Comparison of ENCODE assay signal across 13 cellular contexts in genomic region chr21:28822882-28823335, GRCh38.
DNase-seq lines count a peak whose midpoint lies in the region; ATAC-seq, FAIRE-seq and TF ChIP-seq lines count a peak whose summit lies in the region.
"Had no signal": no experiment of that assay in that cellular context is flagged by ENCODE, and none has a peak within 500 bp of the region (broad histone marks: within the 10 kb centered on the region; RNA-seq: fewer than 3 reads in every experiment).

No MANE protein-coding gene starts in this region.

- no peak overlapping the region for H3K27ac Mint-ChIP-seq in activated CD8-positive, alpha-beta memory T cell treated with anti-CD3 and anti-CD28 coated beads, Interleukin-2, amount 10 ng/mL, durations not matched to agents 7 days and 5 days
- no peak overlapping the region for H3K27ac Mint-ChIP-seq in neural progenitor cell
- H3K27ac Mint-ChIP-seq: memory B cell; T-helper 2 cell treated with Interferon-gamma antibody and Interleukin-4, amounts not matched to agents 5 μg/mL and 100 μg/mL, for 36 hours had no signal

- H3K36me3 ChIP-seq in HepG2 (replicated peaks in 1 of 2; ENCODE audit: control insufficient read depth in 1 of 2, insufficient read depth in 2 of 2, low read length in 2 of 2) (no peaks in the 10 kb centered on the region), tibial artery (no peaks in the 10 kb centered on the region), neural progenitor cell (no peaks in the 10 kb centered on the region)

- H3K27ac ChIP-seq in HepG2 (ENCODE audit: extremely low read length, insufficient read depth, low read length) (no peak overlapping the region), tibial artery (peak overlapping the region; percentile 52 to 58), neural progenitor cell (no peak overlapping the region)

- in situ Hi-C loops in HepG2 (cut with HindIII; ENCODE audit: extremely low pct_ligation_motif_present, low pct_unique_long_range_greater_than_20kb): no loop called here

- no peak overlapping the region for H3K9ac ChIP-seq in HepG2 (ENCODE audit: insufficient read depth, low read depth, low read length)
- H3K9ac ChIP-seq in neural progenitor cell: no peak overlapping the region

- no peak for TF ChIP-seq POLR2A in HepG2 (IDR thresholded peaks at IDR 0.05; ENCODE audit: insufficient read depth in 1 of 2, low read depth in 2 of 2, low read length in 2 of 2)

- H3K4me3 Mint-ChIP-seq in activated CD8-positive, alpha-beta memory T cell treated with anti-CD3 and anti-CD28 coated beads, Interleukin-2, amount 10 ng/mL, durations not matched to agents 7 days and 5 days: no peak overlapping the region
- no peak overlapping the region for H3K4me3 Mint-ChIP-seq in neural progenitor cell
- H3K4me3 Mint-ChIP-seq: memory B cell; T-helper 2 cell treated with Interferon-gamma antibody and Interleukin-4, amounts not matched to agents 5 μg/mL and 100 μg/mL, for 36 hours had no signal

- no peaks in the 10 kb centered on the region for H4K20me1 ChIP-seq in HepG2 (ENCODE audit: insufficient read depth, low read length)
- H4K20me1 ChIP-seq in neural progenitor cell (ENCODE audit: low read depth): no peaks in the 10 kb centered on the region

- ATAC-seq in HepG2 (no peak), HG03139 (IDR thresholded peaks at IDR 0.05; ENCODE audit: unreplicated experiment) (no peak)
- ATAC-seq in activated CD8-positive, alpha-beta memory T cell treated with anti-CD3 and anti-CD28 coated beads, Interleukin-2, amount 10 ng/mL, durations not matched to agents 7 days and 5 days: no peak

- peak; percentile 53 for DNase-seq in HT-29 (ENCODE audit: low spot score)
- peak; percentile 81 for DNase-seq in dedifferentiated amniotic fluid mesenchymal stem cell (ENCODE audit: extremely low spot score)
- DNase-seq in HepG2 (ENCODE audit: low spot score): peak; percentile 3
- no peak for DNase-seq in tibial artery
- no peak for DNase-seq in mucosa of gallbladder (ENCODE audit: low spot score)
- DNase-seq in activated CD8-positive, alpha-beta memory T cell treated with anti-CD3 and anti-CD28 coated beads, Interleukin-2, amount 10 ng/mL, durations not matched to agents 7 days and 5 days: no peak
- DNase-seq in neural progenitor cell (ENCODE audit: low spot score): no peak
- DNase-seq: DMS79; NCI-H774; stimulated activated CD4-positive, alpha-beta T cell treated with anti-CD3 and anti-CD28 coated beads, Interleukin-4, amount 100 ng/mL, for 1 hour had no signal

- H3K27me3 Mint-ChIP-seq in activated CD8-positive, alpha-beta memory T cell treated with anti-CD3 and anti-CD28 coated beads, Interleukin-2, amount 10 ng/mL, durations not matched to agents 7 days and 5 days: no peaks in the 10 kb centered on the region
- no peaks in the 10 kb centered on the region for H3K27me3 Mint-ChIP-seq in neural progenitor cell (ENCODE audit: insufficient read depth, low read depth)

- no peak overlapping the region for H3K4me2 ChIP-seq in HepG2 (ENCODE audit: low read depth, low read length)
- H3K4me2 ChIP-seq in neural progenitor cell: no peak overlapping the region

- H3F3A ChIP-seq in neural progenitor cell (ENCODE audit: low read depth): no peaks in the 10 kb centered on the region

- TF ChIP-seq EP300 in HepG2 (IDR thresholded peaks at IDR 0.05; ENCODE audit: low read depth in 2 of 2, low read length in 2 of 2): no peak
- no peak for TF ChIP-seq EP300 in HepG2 (CRISPR knock-in tag; IDR thresholded peaks at IDR 0.05; ENCODE audit: borderline replicate concordance)

- FAIRE-seq in HepG2 (lab: Jason Lieb, UNC): no peak

- H3K79me2 ChIP-seq in HepG2 (ENCODE audit: insufficient read depth, low read length) (no peaks in the 10 kb centered on the region), neural progenitor cell (ENCODE audit: low read depth) (no peaks in the 10 kb centered on the region)

- H3K9me3 Mint-ChIP-seq in activated CD8-positive, alpha-beta memory T cell treated with anti-CD3 and anti-CD28 coated beads, Interleukin-2, amount 10 ng/mL, durations not matched to agents 7 days and 5 days (ENCODE audit: low read depth): no peaks in the 10 kb centered on the region
- H3K9me3 Mint-ChIP-seq in neural progenitor cell: no peaks in the 10 kb centered on the region
- H3K9me3 Mint-ChIP-seq: memory B cell; T-helper 2 cell treated with Interferon-gamma antibody and Interleukin-4, amounts not matched to agents 5 μg/mL and 100 μg/mL, for 36 hours had no signal

- H3K4me1 ChIP-seq in HepG2 (ENCODE audit: insufficient read depth, low read length) (no peaks in the 10 kb centered on the region), tibial artery (peaks cover 0 to 49% (median 19%) of the 10 kb centered on the region in 4 donors), neural progenitor cell (peaks cover 2% of the 10 kb centered on the region)

- H2AFZ ChIP-seq in HepG2 (ENCODE audit: low read length) (no peak overlapping the region), neural progenitor cell (replicated peaks) (no peak overlapping the region)

- intact Hi-C loops in HepG2 (cut with micrococcal nuclease; ENCODE audit: unreplicated experiment): no loop called here
- intact Hi-C loops in tibial artery (cut with DNase I; ENCODE audit: low total_unique reads): no loop called here

- no peak for TF ChIP-seq CTCF in HepG2 (CRISPR knock-in tag; IDR thresholded peaks at IDR 0.05)
- no peak for TF ChIP-seq CTCF in tibial artery (IDR thresholded peaks at IDR 0.05)
- TF ChIP-seq CTCF in neural progenitor cell (IDR thresholded peaks at IDR 0.05): no peak

- TF ChIP-seq RAD21 in HepG2 (CRISPR knock-in tag; IDR thresholded peaks at IDR 0.05): no peak

- H3K9me3 ChIP-seq in HepG2 (ENCODE audit: low read length) (no peaks in the 10 kb centered on the region), tibial artery (no peaks in the 10 kb centered on the region), neural progenitor cell (ENCODE audit: low read depth) (no peaks in the 10 kb centered on the region)

- H3K4me3 ChIP-seq in HepG2 (replicated peaks in 1 of 3; ENCODE audit: insufficient read depth in 1 of 3, low read depth in 2 of 3, low read length in 3 of 3) (no peak overlapping the region), tibial artery (no peak overlapping the region), neural progenitor cell (no peak overlapping the region)

- CTCF ChIA-PET in HepG2 (lab: Yijun Ruan, JAX; ENCODE audit: low intra/inter-chr PET ratio, low total read pairs): no interaction called here
- CTCF ChIA-PET in activated CD8-positive, alpha-beta memory T cell treated with anti-CD3 and anti-CD28 coated beads, Interleukin-2, amount 10 ng/mL, durations not matched to agents 7 days and 5 days (lab: Charles Lee): interaction anchor here (1.3 to 1.5 kb wide), 2 partner anchors 13 to 78 kb away, joined by 4 to 5 read pairs; no protein-coding TSS in a partner anchor

- POLR2A ChIA-PET in HepG2 (lab: Yijun Ruan, JAX): no interaction called here

- peaks cover 4% of the 10 kb centered on the region for H3K4me1 Mint-ChIP-seq in activated CD8-positive, alpha-beta memory T cell treated with anti-CD3 and anti-CD28 coated beads, Interleukin-2, amount 10 ng/mL, durations not matched to agents 7 days and 5 days
- no peaks in the 10 kb centered on the region for H3K4me1 Mint-ChIP-seq in neural progenitor cell
- H3K4me1 Mint-ChIP-seq: memory B cell had no signal

- H3K36me3 Mint-ChIP-seq in activated CD8-positive, alpha-beta memory T cell treated with anti-CD3 and anti-CD28 coated beads, Interleukin-2, amount 10 ng/mL, durations not matched to agents 7 days and 5 days: peaks cover 37% of the 10 kb centered on the region
- H3K36me3 Mint-ChIP-seq in neural progenitor cell: no peaks in the 10 kb centered on the region

- BruUV-seq in HepG2 (replicated peaks; lab: Mats Ljungman, UMichigan): no TSS peak

- H3K27me3 ChIP-seq in HepG2 (ENCODE audit: control insufficient read depth in 1 of 2, insufficient read depth in 2 of 2, low read length in 2 of 2) (no peaks in the 10 kb centered on the region), tibial artery (no peaks in the 10 kb centered on the region), neural progenitor cell (no peaks in the 10 kb centered on the region)

TF ChIP-seq in HepG2, 621 proteins besides CTCF, POLR2A, EP300 and RAD21:
- TF ChIP-seq MAFF (IDR thresholded peaks at IDR 0.05; ENCODE audit: low read depth, low read length) (peak; percentile 79), MAFK (conservative IDR thresholded peaks at IDR 0.05 in 1 of 2, IDR thresholded peaks at IDR 0.05 in 1 of 2; ENCODE audit: low read length in 2 of 2) (peak; percentile 70 to 80), HNRNPUL1 (IDR thresholded peaks at IDR 0.05; ENCODE audit: low read depth, low read length) (no peak), AGO1 (IDR thresholded peaks at IDR 0.05; ENCODE audit: low read depth, low read length, poor library complexity, severe bottlenecking) (no peak)

Comparison
In these comparisons a context has a peak if more than half of its experiments do, and no peak if none do; other contexts are left out.
1. DNase-seq: peak in HT-29 (single experiment), dedifferentiated amniotic fluid mesenchymal stem cell (single experiment) and HepG2 (single experiment); none in tibial artery (0 of 2), mucosa of gallbladder (single experiment), activated CD8-positive, alpha-beta memory T cell treated with anti-CD3 and anti-CD28 coated beads, Interleukin-2, amount 10 ng/mL, durations not matched to agents 7 days and 5 days (single experiment) and neural progenitor cell (single experiment).
2. H3K27ac ChIP-seq: peak in tibial artery (2 of 2); none in HepG2 (single experiment) and neural progenitor cell (single experiment).